Comparison of ENCODE assay signal across 11 cellular contexts in the genomic region with DNA sequence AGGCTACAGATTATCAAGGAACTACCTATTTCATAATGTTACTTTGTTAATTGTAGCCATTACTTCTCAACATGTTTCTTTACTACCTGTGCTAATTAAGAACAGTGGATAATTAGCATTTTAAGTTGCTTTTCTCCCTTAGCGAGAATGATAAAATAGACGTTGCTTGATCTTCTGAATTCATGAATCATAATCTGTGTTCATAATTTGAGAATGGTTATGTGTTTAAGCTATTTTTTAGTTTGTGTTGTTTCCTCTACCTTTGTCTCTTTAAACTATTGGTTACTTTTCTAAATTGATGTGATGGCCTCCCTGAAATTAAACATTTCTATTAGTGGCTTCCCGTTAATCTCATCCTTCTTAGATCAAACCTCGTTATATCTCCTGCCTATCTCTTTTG. TPM values are rescaled to one million over a fixed set of nuclear protein-coding genes. Genes with fewer than 3 reads are reported as not detected.
A peak's percentile ranks its signal among the peaks of the same experiment; 100 is the strongest.
DNase-seq lines count a peak whose midpoint lies in the region; ATAC-seq and TF ChIP-seq lines count a peak whose summit lies in the region.
"Had no signal": no experiment of that assay in that cellular context is flagged by ENCODE, and none has a peak within 500 bp of the region (broad histone marks: within the 10 kb centered on the region; RNA-seq: fewer than 3 reads in every experiment).

A gene (plus strand): TSS at position 301 of the 400 bp plus-strand sequence. CDS start 371 bp downstream, outside the sequence.

- H3K4me2 ChIP-seq in osteoblast (ENCODE audit: insufficient read depth, low read length) = no peak within 1 kb of the TSS

- no peak within 1 kb of the TSS for H3K4me3 ChIP-seq in cardiac muscle cell
- no peak within 1 kb of the TSS for H3K4me3 ChIP-seq in osteoblast (ENCODE audit: insufficient read depth, low read length)

- H3K4me1 ChIP-seq in cardiac muscle cell (ENCODE audit: low read depth) = peaks cover 39% of the 10 kb centered on the region
- H3K4me1 ChIP-seq in osteoblast (ENCODE audit: insufficient read depth, low read length) = peaks cover 26% of the 10 kb centered on the region

- ATAC-seq in WTC11 (no peak), GM21528 (IDR thresholded peaks at IDR 0.05; ENCODE audit: low FRiP score, unreplicated experiment) (no peak)

- in situ Hi-C loops in Caki2 (cut with HindIII; ENCODE audit: low pct_unique_long_range_greater_than_20kb, low sequenced_read_pairs) = no loop called here

- no peaks in the 10 kb centered on the region for H3K36me3 Mint-ChIP-seq in WTC11

- CTCF ChIA-PET in WTC11 (lab: Charles Lee) = no interaction called here

- POLR2A ChIA-PET in WTC11 (lab: Charles Lee) = no interaction called here

- H3K9me3 Mint-ChIP-seq in WTC11 = no peaks in the 10 kb centered on the region

- peaks cover 41% of the 10 kb centered on the region for H3K4me1 Mint-ChIP-seq in WTC11

- H3K27ac ChIP-seq in cardiac muscle cell (peak within 1 kb of the TSS; percentile 51), osteoblast (ENCODE audit: low read depth, low read length) (peak within 1 kb of the TSS; percentile 75)

- no peak within 1 kb of the TSS for H2AFZ ChIP-seq in osteoblast (ENCODE audit: low read length)

- H3K4me3 Mint-ChIP-seq in WTC11 = peak within 1 kb of the TSS; percentile 1; the same call in 1 of the 2 replicates

- no peaks in the 10 kb centered on the region for H3K27me3 ChIP-seq in cardiac muscle cell
- no peaks in the 10 kb centered on the region for H3K27me3 ChIP-seq in osteoblast (ENCODE audit: insufficient read depth, low read length)

- H3K9me3 ChIP-seq in cardiac muscle cell (ENCODE audit: low read depth) (no peaks in the 10 kb centered on the region), osteoblast (ENCODE audit: low read depth, low read length) (no peaks in the 10 kb centered on the region)

- peaks cover 98% of the 10 kb centered on the region for H3K79me2 ChIP-seq in osteoblast (ENCODE audit: insufficient read depth, low read length)

- peaks cover 56% of the 10 kb centered on the region for H4K20me1 ChIP-seq in osteoblast (ENCODE audit: insufficient read depth, low read length)

- DNase-seq in Caki2 (ENCODE audit: low read depth) (no peak), WTC11 (ENCODE audit: low spot score) (no peak), cardiac muscle cell (ENCODE audit: low read depth in 1 of 2, low spot score in 1 of 2) (no peak), osteoblast (ENCODE audit: insufficient read length, low spot score, missing footprints) (no peak), NCI-H748 (lab: John Stamatoyannopoulos, UW; ENCODE audit: unreplicated experiment) (no peak), 8988T (no peak), DMS 273 (lab: John Stamatoyannopoulos, UW; ENCODE audit: unreplicated experiment) (no peak)
- DNase-seq: activated CD4-positive, alpha-beta T cell treated with anti-CD3 and anti-CD28 coated beads for 48 hours; DND-41; NCI-H226 had no signal

- H3K27me3 Mint-ChIP-seq in WTC11 (ENCODE audit: low read depth) = no peaks in the 10 kb centered on the region

- H3K27ac Mint-ChIP-seq in WTC11 = peak within 1 kb of the TSS; percentile 11

- H3K36me3 ChIP-seq in cardiac muscle cell (no peaks in the 10 kb centered on the region), osteoblast (ENCODE audit: insufficient read depth, low read length) (peaks cover 11% of the 10 kb centered on the region)

- TF ChIP-seq CTCF in WTC11 (IDR thresholded peaks at IDR 0.05) = no peak
- TF ChIP-seq CTCF in cardiac muscle cell (IDR thresholded peaks at IDR 0.05; ENCODE audit: low read depth, low read length) = no peak
- TF ChIP-seq CTCF in osteoblast (IDR thresholded peaks at IDR 0.05; ENCODE audit: extremely low read depth, low read depth, low read length) = no peak

TF ChIP-seq in WTC11, 78 proteins besides CTCF, POLR2A, EP300 and RAD21 (continues in another document):
- TF ChIP-seq, protein P1, sequence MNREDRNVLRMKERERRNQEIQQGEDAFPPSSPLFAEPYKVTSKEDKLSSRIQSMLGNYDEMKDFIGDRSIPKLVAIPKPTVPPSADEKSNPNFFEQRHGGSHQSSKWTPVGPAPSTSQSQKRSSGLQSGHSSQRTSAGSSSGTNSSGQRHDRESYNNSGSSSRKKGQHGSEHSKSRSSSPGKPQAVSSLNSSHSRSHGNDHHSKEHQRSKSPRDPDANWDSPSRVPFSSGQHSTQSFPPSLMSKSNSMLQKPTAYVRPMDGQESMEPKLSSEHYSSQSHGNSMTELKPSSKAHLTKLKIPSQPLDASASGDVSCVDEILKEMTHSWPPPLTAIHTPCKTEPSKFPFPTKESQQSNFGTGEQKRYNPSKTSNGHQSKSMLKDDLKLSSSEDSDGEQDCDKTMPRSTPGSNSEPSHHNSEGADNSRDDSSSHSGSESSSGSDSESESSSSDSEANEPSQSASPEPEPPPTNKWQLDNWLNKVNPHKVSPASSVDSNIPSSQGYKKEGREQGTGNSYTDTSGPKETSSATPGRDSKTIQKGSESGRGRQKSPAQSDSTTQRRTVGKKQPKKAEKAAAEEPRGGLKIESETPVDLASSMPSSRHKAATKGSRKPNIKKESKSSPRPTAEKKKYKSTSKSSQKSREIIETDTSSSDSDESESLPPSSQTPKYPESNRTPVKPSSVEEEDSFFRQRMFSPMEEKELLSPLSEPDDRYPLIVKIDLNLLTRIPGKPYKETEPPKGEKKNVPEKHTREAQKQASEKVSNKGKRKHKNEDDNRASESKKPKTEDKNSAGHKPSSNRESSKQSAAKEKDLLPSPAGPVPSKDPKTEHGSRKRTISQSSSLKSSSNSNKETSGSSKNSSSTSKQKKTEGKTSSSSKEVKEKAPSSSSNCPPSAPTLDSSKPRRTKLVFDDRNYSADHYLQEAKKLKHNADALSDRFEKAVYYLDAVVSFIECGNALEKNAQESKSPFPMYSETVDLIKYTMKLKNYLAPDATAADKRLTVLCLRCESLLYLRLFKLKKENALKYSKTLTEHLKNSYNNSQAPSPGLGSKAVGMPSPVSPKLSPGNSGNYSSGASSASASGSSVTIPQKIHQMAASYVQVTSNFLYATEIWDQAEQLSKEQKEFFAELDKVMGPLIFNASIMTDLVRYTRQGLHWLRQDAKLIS (CRISPR knock-in tag; IDR thresholded peaks at IDR 0.05; ENCODE audit: borderline replicate concordance) = no peak
- no peak for TF ChIP-seq SMAD3 (CRISPR knock-in tag; IDR thresholded peaks at IDR 0.05; ENCODE audit: borderline replicate concordance)
- TF ChIP-seq NR3C1 (CRISPR knock-in tag; conservative IDR thresholded peaks at IDR 0.05; ENCODE audit: low read depth) = no peak
- TF ChIP-seq JAZF1 (CRISPR knock-in tag; IDR thresholded peaks at IDR 0.05) = no peak
- TF ChIP-seq MYBL2 (CRISPR knock-in tag; IDR thresholded peaks at IDR 0.05) = no peak
- TF ChIP-seq PRRX2 (CRISPR knock-in tag; IDR thresholded peaks at IDR 0.05) = no peak
- TF ChIP-seq, protein P2, sequence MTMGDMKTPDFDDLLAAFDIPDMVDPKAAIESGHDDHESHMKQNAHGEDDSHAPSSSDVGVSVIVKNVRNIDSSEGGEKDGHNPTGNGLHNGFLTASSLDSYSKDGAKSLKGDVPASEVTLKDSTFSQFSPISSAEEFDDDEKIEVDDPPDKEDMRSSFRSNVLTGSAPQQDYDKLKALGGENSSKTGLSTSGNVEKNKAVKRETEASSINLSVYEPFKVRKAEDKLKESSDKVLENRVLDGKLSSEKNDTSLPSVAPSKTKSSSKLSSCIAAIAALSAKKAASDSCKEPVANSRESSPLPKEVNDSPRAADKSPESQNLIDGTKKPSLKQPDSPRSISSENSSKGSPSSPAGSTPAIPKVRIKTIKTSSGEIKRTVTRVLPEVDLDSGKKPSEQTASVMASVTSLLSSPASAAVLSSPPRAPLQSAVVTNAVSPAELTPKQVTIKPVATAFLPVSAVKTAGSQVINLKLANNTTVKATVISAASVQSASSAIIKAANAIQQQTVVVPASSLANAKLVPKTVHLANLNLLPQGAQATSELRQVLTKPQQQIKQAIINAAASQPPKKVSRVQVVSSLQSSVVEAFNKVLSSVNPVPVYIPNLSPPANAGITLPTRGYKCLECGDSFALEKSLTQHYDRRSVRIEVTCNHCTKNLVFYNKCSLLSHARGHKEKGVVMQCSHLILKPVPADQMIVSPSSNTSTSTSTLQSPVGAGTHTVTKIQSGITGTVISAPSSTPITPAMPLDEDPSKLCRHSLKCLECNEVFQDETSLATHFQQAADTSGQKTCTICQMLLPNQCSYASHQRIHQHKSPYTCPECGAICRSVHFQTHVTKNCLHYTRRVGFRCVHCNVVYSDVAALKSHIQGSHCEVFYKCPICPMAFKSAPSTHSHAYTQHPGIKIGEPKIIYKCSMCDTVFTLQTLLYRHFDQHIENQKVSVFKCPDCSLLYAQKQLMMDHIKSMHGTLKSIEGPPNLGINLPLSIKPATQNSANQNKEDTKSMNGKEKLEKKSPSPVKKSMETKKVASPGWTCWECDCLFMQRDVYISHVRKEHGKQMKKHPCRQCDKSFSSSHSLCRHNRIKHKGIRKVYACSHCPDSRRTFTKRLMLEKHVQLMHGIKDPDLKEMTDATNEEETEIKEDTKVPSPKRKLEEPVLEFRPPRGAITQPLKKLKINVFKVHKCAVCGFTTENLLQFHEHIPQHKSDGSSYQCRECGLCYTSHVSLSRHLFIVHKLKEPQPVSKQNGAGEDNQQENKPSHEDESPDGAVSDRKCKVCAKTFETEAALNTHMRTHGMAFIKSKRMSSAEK (CRISPR knock-in tag; IDR thresholded peaks at IDR 0.05; ENCODE audit: borderline replicate concordance) = no peak
- no peak for TF ChIP-seq JUN (CRISPR knock-in tag; IDR thresholded peaks at IDR 0.05)
- no peak for TF ChIP-seq FOXJ3 (CRISPR knock-in tag; IDR thresholded peaks at IDR 0.05; ENCODE audit: borderline replicate concordance)
- TF ChIP-seq, protein P3, sequence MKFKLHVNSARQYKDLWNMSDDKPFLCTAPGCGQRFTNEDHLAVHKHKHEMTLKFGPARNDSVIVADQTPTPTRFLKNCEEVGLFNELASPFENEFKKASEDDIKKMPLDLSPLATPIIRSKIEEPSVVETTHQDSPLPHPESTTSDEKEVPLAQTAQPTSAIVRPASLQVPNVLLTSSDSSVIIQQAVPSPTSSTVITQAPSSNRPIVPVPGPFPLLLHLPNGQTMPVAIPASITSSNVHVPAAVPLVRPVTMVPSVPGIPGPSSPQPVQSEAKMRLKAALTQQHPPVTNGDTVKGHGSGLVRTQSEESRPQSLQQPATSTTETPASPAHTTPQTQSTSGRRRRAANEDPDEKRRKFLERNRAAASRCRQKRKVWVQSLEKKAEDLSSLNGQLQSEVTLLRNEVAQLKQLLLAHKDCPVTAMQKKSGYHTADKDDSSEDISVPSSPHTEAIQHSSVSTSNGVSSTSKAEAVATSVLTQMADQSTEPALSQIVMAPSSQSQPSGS (CRISPR knock-in tag; IDR thresholded peaks at IDR 0.05; ENCODE audit: borderline replicate concordance, low read depth) = no peak

RNA-seq across cellular contexts. Expression of the gene that starts here (rescaled TPM):
- total RNA-seq in Caki2 (2014; rRNA removed; shearing (Covaris generic); ENCODE audit: low replicate concordance) = 12.2 and 13.6 TPM in 2 replicates
- total RNA-seq in WTC11 (2021) (13.9 to 15.9 TPM (median 15.3 TPM) in 3 replicates), cardiac muscle cell (16.2 and 20.9 TPM in 2 replicates), osteoblast (34.7 and 35.9 TPM in 2 replicates)
- polyA plus RNA-seq in cardiac muscle cell = 11.0 and 16.2 TPM in 2 replicates
